8 cellular contexts compared by ENCODE assay signal in the genomic region with DNA sequence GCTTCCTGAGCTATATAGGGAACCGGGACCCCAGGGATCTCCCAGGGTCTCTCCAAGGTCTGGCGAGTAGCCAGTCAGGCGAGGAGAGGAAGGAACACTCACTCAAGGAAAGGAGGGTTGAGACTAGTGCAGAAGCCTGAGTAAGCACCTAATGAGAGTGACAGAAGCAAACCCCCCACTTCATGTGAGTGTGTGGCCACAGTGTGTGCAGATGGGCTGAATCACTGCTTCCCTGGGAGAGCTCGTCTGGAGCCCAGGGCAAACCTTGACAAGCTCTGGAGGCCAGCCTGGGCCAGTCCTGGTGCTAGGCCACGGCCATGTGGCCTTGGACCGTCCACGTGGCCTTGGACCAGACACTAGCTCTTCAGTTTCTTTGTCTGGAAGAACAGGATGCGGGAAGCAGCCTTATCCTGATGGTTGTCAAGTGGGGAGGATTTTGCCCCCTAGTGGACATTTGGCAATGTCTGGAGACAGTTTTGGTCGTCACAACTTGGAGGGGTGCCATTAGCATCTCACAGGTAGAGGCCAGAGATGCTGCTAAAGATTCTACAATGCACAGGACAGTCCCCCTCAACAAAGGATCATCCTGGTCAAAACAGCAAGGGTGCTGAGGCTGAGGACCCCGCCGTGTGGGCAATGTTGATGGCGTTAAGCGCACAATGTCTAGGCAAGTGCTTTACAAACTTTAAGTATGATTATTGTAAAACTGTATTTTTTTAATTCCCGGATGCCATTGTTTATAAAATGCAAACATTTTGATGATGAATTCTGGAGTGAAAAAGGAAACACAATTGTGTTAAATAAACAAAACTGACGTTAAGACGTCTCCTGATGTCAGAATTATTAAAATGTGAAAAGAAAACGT. TPM values are rescaled to one million over a fixed set of nuclear protein-coding genes. Genes with fewer than 3 reads are reported as not detected.
DNase-seq lines count a peak whose midpoint lies in the region; ATAC-seq, FAIRE-seq and TF ChIP-seq lines count a peak whose summit lies in the region.

No MANE protein-coding gene starts in this region.

- H3K4me1 ChIP-seq in Karpas-422 (ENCODE audit: low read length), result peaks cover 43% of the 10 kb centered on the region
- H3K4me1 ChIP-seq in SJCRH30, result peaks cover 9% of the 10 kb centered on the region
- H3K4me1 ChIP-seq in colonic mucosa, result no peaks in the 10 kb centered on the region
- peaks cover 49% of the 10 kb centered on the region for H3K4me1 ChIP-seq in HepG2 (ENCODE audit: insufficient read depth, low read length)

- TF ChIP-seq EP300 in HepG2 (IDR thresholded peaks at IDR 0.05; ENCODE audit: low read depth in 2 of 2, low read length in 2 of 2) (peak in 1 of 2 experiments; percentile 52; a peak in 1 of 4 replicates), HepG2 (CRISPR knock-in tag; IDR thresholded peaks at IDR 0.05; ENCODE audit: borderline replicate concordance) (no peak)

- H3K36me3 ChIP-seq in Karpas-422 (ENCODE audit: insufficient read depth, low read length) (no peaks in the 10 kb centered on the region), SJCRH30 (no peaks in the 10 kb centered on the region), colonic mucosa (no peaks in the 10 kb centered on the region), HepG2 (replicated peaks in 1 of 2; ENCODE audit: control insufficient read depth in 1 of 2, insufficient read depth in 2 of 2, low read length in 2 of 2) (no peaks in the 10 kb centered on the region)

- no peak overlapping the region for H2AFZ ChIP-seq in Karpas-422 (ENCODE audit: low read length)
- H2AFZ ChIP-seq in HepG2 (ENCODE audit: low read length), result no peak overlapping the region

- ATAC-seq in HepG2, result peak; percentile 75

- H3K9me3 ChIP-seq in Karpas-422 (ENCODE audit: low read length), result no peaks in the 10 kb centered on the region
- no peaks in the 10 kb centered on the region for H3K9me3 ChIP-seq in SJCRH30 (replicated peaks)
- no peaks in the 10 kb centered on the region for H3K9me3 ChIP-seq in colonic mucosa
- no peaks in the 10 kb centered on the region for H3K9me3 ChIP-seq in HepG2 (ENCODE audit: low read length)

- no TSS peak for BruUV-seq in HepG2 (replicated peaks; lab: Mats Ljungman, UMichigan)

- intact Hi-C loops in colonic mucosa (cut with DNase I) (loop anchor here (5.0 kb wide), 1 partner anchor 67 kb away; no protein-coding TSS in a partner anchor), HepG2 (cut with micrococcal nuclease; ENCODE audit: unreplicated experiment) (loop anchor here (1.0 kb wide), 1 partner anchor 69 kb away; no protein-coding TSS in a partner anchor), lower leg skin (cut with DNase I; ENCODE audit: low total_unique reads) (no loop called here)

- CTCF ChIA-PET in HepG2 (lab: Yijun Ruan, JAX; ENCODE audit: low intra/inter-chr PET ratio, low total read pairs), result interaction anchor here (1.2 to 2.1 kb wide), 3 partner anchors 15 to 70 kb away, joined by 3 to 18 read pairs (median 15); no protein-coding TSS in a partner anchor

- POLR2A ChIA-PET in HepG2 (lab: Yijun Ruan, JAX), result interaction anchor here (0.9 to 2.1 kb wide), 13 partner anchors 9 to 106 kb away, joined by 3 to 20 read pairs (median 4); a partner anchor contains a TSS

- TF ChIP-seq POLR2A in HepG2 (IDR thresholded peaks at IDR 0.05; ENCODE audit: insufficient read depth in 1 of 2, low read depth in 2 of 2, low read length in 2 of 2) (no peak), lower leg skin (IDR thresholded peaks at IDR 0.05) (no peak)

- peak overlapping the region; percentile 74 for H3K4me2 ChIP-seq in Karpas-422 (ENCODE audit: low read depth, low read length, poor library complexity, severe bottlenecking)
- no peak overlapping the region for H3K4me2 ChIP-seq in HepG2 (ENCODE audit: low read depth, low read length)

- DNase-seq in NCI-H2171 treated with DMSO at 0.1 percent for 48 hours (lab: John Stamatoyannopoulos, UW), result peak; percentile 42
- DNase-seq in NCI-H2171 (lab: John Stamatoyannopoulos, UW), result no peak
- peak; percentile 88 for DNase-seq in Karpas-422
- DNase-seq in SJCRH30, result peak; percentile 64 to 78
- peak; percentile 71 for DNase-seq in colonic mucosa
- peak; percentile 85 for DNase-seq in HepG2 (ENCODE audit: low spot score)
- peak in 35 of 49 donors; percentile 8 to 79 (median 44) for DNase-seq in substantia nigra (lab: John Stamatoyannopoulos, UW)
- DNase-seq in lower leg skin (ENCODE audit: low spot score in 2 of 2), result no peak

- H4K20me1 ChIP-seq in Karpas-422 (ENCODE audit: insufficient read depth, low read depth, low read length) (no peaks in the 10 kb centered on the region), HepG2 (ENCODE audit: insufficient read depth, low read length) (no peaks in the 10 kb centered on the region)

- H3K27ac ChIP-seq in Karpas-422 (ENCODE audit: low read length), result peak overlapping the region; percentile 81
- H3K27ac ChIP-seq in SJCRH30, result no peak overlapping the region
- H3K27ac ChIP-seq in colonic mucosa, result no peak overlapping the region
- H3K27ac ChIP-seq in HepG2 (ENCODE audit: extremely low read length, insufficient read depth, low read length), result no peak overlapping the region
- no peak overlapping the region for H3K27ac ChIP-seq in substantia nigra (ENCODE audit: low read depth, low read length, poor library complexity, severe bottlenecking)

- H3K79me2 ChIP-seq in Karpas-422 (ENCODE audit: low read length), result no peaks in the 10 kb centered on the region
- H3K79me2 ChIP-seq in HepG2 (ENCODE audit: insufficient read depth, low read length), result no peaks in the 10 kb centered on the region

- H3K27me3 ChIP-seq in Karpas-422 (ENCODE audit: low read length) (no peaks in the 10 kb centered on the region), SJCRH30 (no peaks in the 10 kb centered on the region; the same call in 1 of the 2 replicates), colonic mucosa (no peaks in the 10 kb centered on the region), HepG2 (ENCODE audit: control insufficient read depth in 1 of 2, insufficient read depth in 2 of 2, low read length in 2 of 2) (no peaks in the 10 kb centered on the region)

- peak; percentile 96 for FAIRE-seq in HepG2 (lab: Jason Lieb, UNC)

- H3K9ac ChIP-seq in Karpas-422 (ENCODE audit: low read length) (peak overlapping the region; percentile 71), colonic mucosa (ENCODE audit: low read depth in 2 of 2, low read length in 2 of 2) (no peak overlapping the region), HepG2 (ENCODE audit: insufficient read depth, low read depth, low read length) (peak overlapping the region; percentile 25; the same call in 1 of the 2 replicates)

- no peaks in the 10 kb centered on the region for H3K9me2 ChIP-seq in Karpas-422 (replicated peaks; ENCODE audit: insufficient read depth, low read length)

- 80% methylated on average over 14 of the region's 17 CpGs for WGBS in HepG2 (ENCODE audit: low lambda C conversion rate)
- WGBS in lower leg skin, 2 donors, result 63 to 66% methylated on average over 15 to 16 of the region's 17 CpGs

- H3K4me3 ChIP-seq in Karpas-422 (ENCODE audit: low read length) (peak overlapping the region; percentile 64), SJCRH30 (no peak overlapping the region), colonic mucosa (no peak overlapping the region), HepG2 (replicated peaks in 1 of 3; ENCODE audit: insufficient read depth in 1 of 3, low read depth in 2 of 3, low read length in 3 of 3) (no peak overlapping the region), lower leg skin (ENCODE audit: low read depth, poor library complexity, severe bottlenecking) (no peak overlapping the region)

- TF ChIP-seq CTCF in colonic mucosa (IDR thresholded peaks at IDR 0.05) (peak; percentile 72), HepG2 (CRISPR knock-in tag; IDR thresholded peaks at IDR 0.05) (peak; percentile 88), lower leg skin (IDR thresholded peaks at IDR 0.05) (peak in 1 of 3 donors; percentile 44)

- TF ChIP-seq RAD21 in HepG2 (CRISPR knock-in tag; IDR thresholded peaks at IDR 0.05), result peak; percentile 81

- in situ Hi-C loops in HepG2 (cut with HindIII; ENCODE audit: extremely low pct_ligation_motif_present, low pct_unique_long_range_greater_than_20kb), result no loop called here

TF ChIP-seq in HepG2, 621 proteins besides CTCF, POLR2A, EP300 and RAD21 (continues in another document):
- TF ChIP-seq NFRKB (IDR thresholded peaks at IDR 0.05) (no peak), ZNF768 (CRISPR knock-in tag; IDR thresholded peaks at IDR 0.05) (peak; percentile 60)

RNA-seq across cellular contexts. Expression of a gene that starts 34.8 kb away (rescaled TPM):
- 61.0 and 76.4 TPM in 2 replicates for total RNA-seq in Karpas-422 (2014; rRNA removed; shearing (Covaris generic); ENCODE audit: low replicate concordance)
- total RNA-seq in SJCRH30 (2014; rRNA removed; shearing (Covaris generic)), result 11.4 and 13.5 TPM in 2 replicates
- 10 to 100 TPM; 34.4 to 58.5 TPM for total RNA-seq in colonic mucosa
- 145 and 265 TPM in 2 replicates for total RNA-seq in HepG2 (2016; rRNA removed; fragmentation: Illumina TruSeq; extraction: Trizol)
- total RNA-seq in HepG2 (2016; cell fraction: cytosol; rRNA removed; fragmentation: Illumina TruSeq; extraction: Trizol; ENCODE audit: low read depth), result 38.3 and 41.8 TPM in 2 replicates
- total RNA-seq in HepG2 (2016; cell fraction: insoluble cytoplasmic fraction; rRNA removed; fragmentation: Illumina TruSeq; extraction: Trizol), result 147 and 263 TPM in 2 replicates
- 76.7 and 76.8 TPM in 2 replicates for total RNA-seq in HepG2 (2016; cell fraction: membrane; rRNA removed; fragmentation: Illumina TruSeq; extraction: Trizol)
- total RNA-seq in HepG2 (2016; cell fraction: nucleus; rRNA removed; fragmentation: Illumina TruSeq; extraction: Trizol), result 192 and 212 TPM in 2 replicates
- polyA plus RNA-seq in HepG2 (2011; rRNA removed), result 653 and 707 TPM in 2 replicates
- 619 and 690 TPM in 2 replicates for polyA plus RNA-seq in HepG2 (2011; cell fraction: cytosol; rRNA removed)
- 438 and 468 TPM in 2 replicates for polyA plus RNA-seq in HepG2 (2011; cell fraction: nucleus; rRNA removed)
- polyA plus RNA-seq in HepG2 (2012), result 370 and 429 TPM in 2 replicates
- 85.5 and 99.3 TPM in 2 replicates for polyA plus RNA-seq in HepG2 (2016; cell fraction: cytosol; fragmentation: Illumina TruSeq; extraction: Trizol; ENCODE audit: low read depth)
- polyA plus RNA-seq in HepG2 (2016; cell fraction: insoluble cytoplasmic fraction; fragmentation: Illumina TruSeq; extraction: Trizol; ENCODE audit: low read depth), result 143 and 146 TPM in 2 replicates
- polyA plus RNA-seq in HepG2 (2016; cell fraction: membrane; fragmentation: Illumina TruSeq; extraction: Trizol; ENCODE audit: low read depth), result 90.8 and 95.9 TPM in 2 replicates
- 337 and 346 TPM in 2 replicates for polyA plus RNA-seq in HepG2 (2016; cell fraction: nucleus; fragmentation: Illumina TruSeq; extraction: Trizol; ENCODE audit: insufficient read depth, low read depth)
- polyA minus RNA-seq in HepG2 (2011; rRNA and poly(A)+ RNA removed; ENCODE audit: low replicate concordance), result 0.44 and 261 TPM in 2 replicates
- polyA minus RNA-seq in HepG2 (2011; cell fraction: cytosol; rRNA and poly(A)+ RNA removed), result 172 and 190 TPM in 2 replicates
- 126 and 165 TPM in 2 replicates for polyA minus RNA-seq in HepG2 (2011; cell fraction: nucleus; rRNA and poly(A)+ RNA removed)
- 100 to 1,000 TPM; 213 to 518 (median 291) TPM for total RNA-seq in lower leg skin

Comparison
In these comparisons a context has a peak if more than half of its experiments do, and no peak if none do; other contexts are left out.
1. DNase-seq: peak in NCI-H2171 treated with DMSO at 0.1 percent for 48 hours (single experiment), Karpas-422 (single experiment), SJCRH30 (2 of 2), colonic mucosa (single experiment), HepG2 (single experiment) and substantia nigra (35 of 49); none in NCI-H2171 (single experiment) and lower leg skin (0 of 2).
2. H3K9ac ChIP-seq: peak in Karpas-422 (single experiment) and HepG2 (single experiment); none in colonic mucosa (0 of 2).